Comparison of ENCODE assay signal across 22 cellular contexts in the genomic region with DNA sequence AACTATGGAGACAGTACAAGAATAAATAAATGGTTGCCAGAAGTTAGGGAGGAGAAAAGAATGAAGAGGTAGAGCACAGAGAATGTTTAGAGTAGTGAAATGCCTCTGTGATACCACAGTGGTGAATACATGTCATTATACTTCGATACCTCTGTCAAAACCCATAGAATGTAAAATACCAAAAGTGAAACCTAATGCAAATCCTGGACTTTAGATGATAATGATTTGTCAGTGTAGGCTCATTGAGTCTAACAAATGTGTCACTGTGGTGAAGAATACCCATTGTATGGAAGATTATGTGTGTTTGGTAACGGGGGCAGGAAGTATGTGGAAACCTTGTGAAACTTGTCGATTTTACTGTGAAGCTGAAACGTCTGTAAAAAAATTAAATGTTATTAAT.
"Had no signal": no experiment of that assay in that cellular context is flagged by ENCODE, and none has a peak within 500 bp of the region (broad histone marks: within the 10 kb centered on the region; RNA-seq: fewer than 3 reads in every experiment).

No MANE protein-coding gene starts in this region.

- H3K27ac ChIP-seq: HL-60, RWPE1 had no signal

- ATAC-seq: Panc1, PC-3 had no signal

- H3K9me3 ChIP-seq: MG63, SK-N-SH had no signal

- H3K9ac ChIP-seq: SK-N-SH had no signal

- H3K27me3 ChIP-seq: MG63 had no signal

- H3K4me2 ChIP-seq: SK-N-SH had no signal

- H3K4me3 ChIP-seq: MG63 had no signal

- DNase-seq: Karpas-422; KG1; MG63; NCI-H1092; NCI-H1436; NCI-H187; NCI-H2029; NCI-H2081 treated with DMSO at 0.1 percent for 48 hours; NCI-H2171; NCI-H226; NCI-H446; NCI-H510A; NCI-H524 treated with DMSO at 0.1 percent for 48 hours; NCI-H69; NCI-H774; NK-92 treated with Interleukin-12 subunit alpha and Interleukin-12 subunit beta, amount 100 ng/mL, for 24 hours; PC-3; SHP77; SK-N-SH had no signal

- H3K36me3 ChIP-seq: MG63 had no signal
